ENCODE assay signal across 9 cellular contexts in genomic region chr20:11919046-11919445, GRCh38. TPM values are rescaled to one million over a fixed set of nuclear protein-coding genes. Genes with fewer than 3 reads are reported as not detected.
DNase-seq lines count a peak whose midpoint lies in the region; ATAC-seq lines count a peak whose summit lies in the region.
"Had no signal": no experiment of that assay in that cellular context is flagged by ENCODE, and none has a peak within 500 bp of the region (broad histone marks: within the 10 kb centered on the region; RNA-seq: fewer than 3 reads in every experiment).

No MANE protein-coding gene starts in this region.

- no peak overlapping the region for H2AFZ ChIP-seq in Karpas-422 (ENCODE audit: low read length)

- no peaks in the 10 kb centered on the region for H3K36me3 Mint-ChIP-seq in activated naive CD8-positive, alpha-beta T cell treated with anti-CD3 and anti-CD28 coated beads, Interleukin-2, amount 50 U/mL, for 24 hours (ENCODE audit: low read depth)

- ATAC-seq in activated naive CD8-positive, alpha-beta T cell treated with anti-CD3 and anti-CD28 coated beads, Interleukin-2, amount 50 U/mL, for 24 hours = no peak
- no peak for ATAC-seq in GM19397 (IDR thresholded peaks at IDR 0.05; ENCODE audit: unreplicated experiment)

- H3K9ac ChIP-seq in Karpas-422 (ENCODE audit: low read length) = no peak overlapping the region

- no peaks in the 10 kb centered on the region for H3K9me2 ChIP-seq in Karpas-422 (replicated peaks; ENCODE audit: insufficient read depth, low read length)

- no peaks in the 10 kb centered on the region for H3K4me1 ChIP-seq in Karpas-422 (ENCODE audit: low read length)

- no peaks in the 10 kb centered on the region for H4K20me1 ChIP-seq in Karpas-422 (ENCODE audit: insufficient read depth, low read depth, low read length)

- DNase-seq in DMS153 treated with DMSO at 0.1 percent for 48 hours (lab: John Stamatoyannopoulos, UW; ENCODE audit: unreplicated experiment) (peak; percentile 71), NCI-H345 treated with DMSO at 0.1 percent for 48 hours (lab: John Stamatoyannopoulos, UW; ENCODE audit: unreplicated experiment) (peak; percentile 90), fibroblast of peridontal ligament (ENCODE audit: extremely low read depth) (peak; percentile 19), pons (ENCODE audit: low spot score) (peak; percentile 87), NOMO-1 (lab: John Stamatoyannopoulos, UW; ENCODE audit: unreplicated experiment in 2 of 2) (no peak), Karpas-422 (no peak)
- DNase-seq in activated naive CD8-positive, alpha-beta T cell treated with anti-CD3 and anti-CD28 coated beads, Interleukin-2, amount 50 U/mL, for 24 hours = no peak
- DNase-seq: activated B cell treated with CpG ODN at 0.5 μM for 24 hours had no signal

- no peak overlapping the region for H3K4me3 Mint-ChIP-seq in activated naive CD8-positive, alpha-beta T cell treated with anti-CD3 and anti-CD28 coated beads, Interleukin-2, amount 50 U/mL, for 24 hours
- H3K4me3 Mint-ChIP-seq: activated B cell treated with CpG ODN at 0.5 μM for 24 hours had no signal

- H3K27ac ChIP-seq in Karpas-422 (ENCODE audit: low read length) = no peak overlapping the region

- no peaks in the 10 kb centered on the region for H3K27me3 Mint-ChIP-seq in activated naive CD8-positive, alpha-beta T cell treated with anti-CD3 and anti-CD28 coated beads, Interleukin-2, amount 50 U/mL, for 24 hours
- H3K27me3 Mint-ChIP-seq: activated B cell treated with CpG ODN at 0.5 μM for 24 hours had no signal

- no peak overlapping the region for H3K27ac Mint-ChIP-seq in activated naive CD8-positive, alpha-beta T cell treated with anti-CD3 and anti-CD28 coated beads, Interleukin-2, amount 50 U/mL, for 24 hours
- H3K27ac Mint-ChIP-seq: activated B cell treated with CpG ODN at 0.5 μM for 24 hours had no signal

- no peak overlapping the region for H3K4me3 ChIP-seq in Karpas-422 (ENCODE audit: low read length)

- peaks cover 6% of the 10 kb centered on the region for H3K4me1 Mint-ChIP-seq in activated naive CD8-positive, alpha-beta T cell treated with anti-CD3 and anti-CD28 coated beads, Interleukin-2, amount 50 U/mL, for 24 hours

- no peak overlapping the region for H3K4me2 ChIP-seq in Karpas-422 (ENCODE audit: low read depth, low read length, poor library complexity, severe bottlenecking)

- peaks cover 8% of the 10 kb centered on the region; the same call in 1 of the 2 replicates for H3K9me3 ChIP-seq in Karpas-422 (ENCODE audit: low read length)

- H3K27me3 ChIP-seq in Karpas-422 (ENCODE audit: low read length) = no peaks in the 10 kb centered on the region

- H3K9me3 Mint-ChIP-seq in activated naive CD8-positive, alpha-beta T cell treated with anti-CD3 and anti-CD28 coated beads, Interleukin-2, amount 50 U/mL, for 24 hours = no peaks in the 10 kb centered on the region
- H3K9me3 Mint-ChIP-seq: activated B cell treated with CpG ODN at 0.5 μM for 24 hours had no signal

- no peaks in the 10 kb centered on the region for H3K36me3 ChIP-seq in Karpas-422 (ENCODE audit: insufficient read depth, low read length)

- H3K79me2 ChIP-seq in Karpas-422 (ENCODE audit: low read length) = no peaks in the 10 kb centered on the region

RNA-seq across cellular contexts. Expression of gene BTBD3, which starts 1.4 kb away (rescaled TPM):
- total RNA-seq in Karpas-422 (2014; rRNA removed; shearing (Covaris generic); ENCODE audit: low replicate concordance) = not detected in 2 replicates

Comparison
In these comparisons a context has a peak if more than half of its experiments do, and no peak if none do; other contexts are left out.
1. DNase-seq: peak in DMS153 treated with DMSO at 0.1 percent for 48 hours (single experiment), NCI-H345 treated with DMSO at 0.1 percent for 48 hours (single experiment), fibroblast of peridontal ligament (single experiment) and pons (single experiment); none in activated naive CD8-positive, alpha-beta T cell treated with anti-CD3 and anti-CD28 coated beads, Interleukin-2, amount 50 U/mL, for 24 hours (single experiment), NOMO-1 (0 of 2) and Karpas-422 (single experiment).